9 cellular contexts compared by ENCODE assay signal in genomic region chr6:135568366-135568765, GRCh38.
A peak's percentile ranks its signal among the peaks of the same experiment; 100 is the strongest.
DNase-seq lines count a peak whose midpoint lies in the region; ATAC-seq, FAIRE-seq and TF ChIP-seq lines count a peak whose summit lies in the region.
"Had no signal": no experiment of that assay in that cellular context is flagged by ENCODE, and none has a peak within 500 bp of the region (broad histone marks: within the 10 kb centered on the region; RNA-seq: fewer than 3 reads in every experiment).

No MANE protein-coding gene starts in this region.

- H3K9ac ChIP-seq in H9 (ENCODE audit: extremely low read depth, insufficient read length, low read length), result no peak overlapping the region
- H3K9ac ChIP-seq: KMS-11 had no signal

- H3K79me2 ChIP-seq in H9 (ENCODE audit: insufficient read depth, low read length), result no peaks in the 10 kb centered on the region

- DNase-seq in GM10266 (ENCODE audit: extremely low spot score) (peak; percentile 36), MV-4-11 (lab: John Stamatoyannopoulos, UW) (no peak), cerebellar nuclear complex (lab: John Stamatoyannopoulos, UW) (no peak), H9 (no peak), inferior parietal cortex (ENCODE audit: extremely low spot score) (no peak)
- DNase-seq in activated CD4-positive, alpha-beta memory T cell treated with anti-CD3 and anti-CD28 coated beads for 36 hours, result peak; percentile 58

- H3K36me3 Mint-ChIP-seq in activated CD4-positive, alpha-beta memory T cell treated with anti-CD3 and anti-CD28 coated beads for 36 hours, result no peaks in the 10 kb centered on the region
- peaks cover 0 to 2% (median 0%) of the 10 kb centered on the region in 3 experiments; a peak in 1 of 7 replicates for H3K36me3 Mint-ChIP-seq in H9 (ENCODE audit: insufficient read depth in 1 of 3, low read depth in 3 of 3)

- no peak overlapping the region for H2BK15ac ChIP-seq in H9 (ENCODE audit: low read depth, low read length)

- no peak overlapping the region for H3K56ac ChIP-seq in H9 (ENCODE audit: insufficient read length, low read depth, low read length)

- no peak overlapping the region for H4K5ac ChIP-seq in H9 (ENCODE audit: insufficient read length, low read depth, low read length)

- intact Hi-C loops in activated CD4-positive, alpha-beta memory T cell treated with anti-CD3 and anti-CD28 coated beads for 36 hours (cut with micrococcal nuclease), result loop anchor here (1.0 kb wide), 1 partner anchor 79 kb away; no protein-coding TSS in a partner anchor

- H3T11ph ChIP-seq in H9 (ENCODE audit: low read length), result no peak overlapping the region

- H3K79me1 ChIP-seq in H9 (ENCODE audit: insufficient read depth, low read depth, low read length, poor library complexity, severe bottlenecking), result no peaks in the 10 kb centered on the region

- H2AK5ac ChIP-seq in H9 (ENCODE audit: insufficient read length, low read length), result no peak overlapping the region

- no peak overlapping the region for H3K4ac ChIP-seq in H9 (ENCODE audit: low read depth, low read length)

- peak; percentile 89 for FAIRE-seq in islet of Langerhans (lab: Jason Lieb, UNC)

- no peak overlapping the region for H2BK20ac ChIP-seq in H9 (ENCODE audit: low read depth, low read length, poor library complexity, severe bottlenecking)

- no peak overlapping the region for H3K4me2 ChIP-seq in H9 (ENCODE audit: insufficient read depth, insufficient read length, low read length)
- H3K4me2 ChIP-seq: KMS-11 had no signal

- no peak overlapping the region for H2BK120ac ChIP-seq in H9 (ENCODE audit: low read depth, low read length, poor library complexity, severe bottlenecking)

- no peak overlapping the region for H4K8ac ChIP-seq in H9 (replicated peaks; ENCODE audit: insufficient read length, low read depth, low read length)

- no peaks in the 10 kb centered on the region for H3K4me1 ChIP-seq in H9 (ENCODE audit: insufficient read depth, low read length)

- H3K18ac ChIP-seq in H9 (ENCODE audit: insufficient read length, low read depth, low read length), result no peak overlapping the region

- no peak overlapping the region for H2BK5ac ChIP-seq in H9 (ENCODE audit: insufficient read length, low read length)

- H3K27me3 ChIP-seq in H9 (ENCODE audit: insufficient read depth, low read length), result no peaks in the 10 kb centered on the region

- H3K9me3 ChIP-seq in H9 (ENCODE audit: control insufficient read depth, low read depth, low read length), result no peaks in the 10 kb centered on the region

- POLR2A ChIA-PET in activated CD4-positive, alpha-beta memory T cell treated with anti-CD3 and anti-CD28 coated beads for 36 hours (lab: Charles Lee), result no interaction called here

- no CpG with 5 or more reads among the region's 3 CpGs for WGBS in H9 (ENCODE audit: extremely low coverage, insufficient read length, low lambda C conversion rate)

- no peak overlapping the region for H3K4me3 Mint-ChIP-seq in activated CD4-positive, alpha-beta memory T cell treated with anti-CD3 and anti-CD28 coated beads for 36 hours
- H3K4me3 Mint-ChIP-seq in H9, result no peak overlapping the region

- H2BK12ac ChIP-seq in H9 (ENCODE audit: insufficient read length, low read depth, low read length), result no peak overlapping the region

- TF ChIP-seq CTCF in GM10266 (IDR thresholded peaks at IDR 0.05; ENCODE audit: control insufficient read depth, insufficient read depth, low read depth, missing control alignments), result no peak
- no peak for TF ChIP-seq CTCF in H9 (conservative IDR thresholded peaks at IDR 0.05)

- H3K4me1 Mint-ChIP-seq in activated CD4-positive, alpha-beta memory T cell treated with anti-CD3 and anti-CD28 coated beads for 36 hours (ENCODE audit: low read depth), result peaks cover 12% of the 10 kb centered on the region
- peaks cover 0 to 4% of the 10 kb centered on the region in 2 experiments; a peak in 1 of 4 replicates for H3K4me1 Mint-ChIP-seq in H9

- H4K20me1 ChIP-seq in H9 (ENCODE audit: control insufficient read depth, insufficient read depth, insufficient read length), result no peaks in the 10 kb centered on the region

- ATAC-seq in HG02678 (IDR thresholded peaks at IDR 0.05; ENCODE audit: unreplicated experiment), result peak; percentile 89

- no peak overlapping the region for H3K23ac ChIP-seq in H9 (ENCODE audit: insufficient read length, low read depth, low read length)

- no peaks in the 10 kb centered on the region for H3K9me3 Mint-ChIP-seq in activated CD4-positive, alpha-beta memory T cell treated with anti-CD3 and anti-CD28 coated beads for 36 hours
- H3K9me3 Mint-ChIP-seq in H9, result no peaks in the 10 kb centered on the region

- H3K23me2 ChIP-seq in H9 (ENCODE audit: insufficient read length, low read depth, low read length, poor library complexity, severe bottlenecking), result no peaks in the 10 kb centered on the region

- no peak overlapping the region for H3K27ac Mint-ChIP-seq in activated CD4-positive, alpha-beta memory T cell treated with anti-CD3 and anti-CD28 coated beads for 36 hours
- H3K27ac Mint-ChIP-seq in H9, result no peak overlapping the region

- no peak overlapping the region for H2AFZ ChIP-seq in H9 (ENCODE audit: low read length)

- CTCF ChIA-PET in activated CD4-positive, alpha-beta memory T cell treated with anti-CD3 and anti-CD28 coated beads for 36 hours (lab: Charles Lee), result interaction anchor here (0.6 to 2.9 kb wide), 4 partner anchors 9 to 341 kb away, joined by 3 to 7 read pairs (median 4); no protein-coding TSS in a partner anchor

- H3K27me3 Mint-ChIP-seq in activated CD4-positive, alpha-beta memory T cell treated with anti-CD3 and anti-CD28 coated beads for 36 hours, result no peaks in the 10 kb centered on the region
- H3K27me3 Mint-ChIP-seq in H9 (ENCODE audit: low read depth), result no peaks in the 10 kb centered on the region; the same call in 1 of the 2 replicates

- no peak overlapping the region for H3K14ac ChIP-seq in H9 (ENCODE audit: insufficient read depth, low read length)

- no peak overlapping the region for H3K27ac ChIP-seq in H9 (ENCODE audit: insufficient read length, low read depth, low read length)
- H3K27ac ChIP-seq: KMS-11 had no signal

- no peak overlapping the region for H4K91ac ChIP-seq in H9 (ENCODE audit: insufficient read length, low read depth, low read length)

Comparison
In these comparisons a context has a peak if more than half of its experiments do, and no peak if none do; other contexts are left out.
1. DNase-seq: peak in GM10266 (single experiment) and activated CD4-positive, alpha-beta memory T cell treated with anti-CD3 and anti-CD28 coated beads for 36 hours (single experiment); none in MV-4-11 (single experiment), cerebellar nuclear complex (0 of 2), H9 (single experiment) and inferior parietal cortex (single experiment).